ENCODE assay signal across 1 cellular context in the genomic region with DNA sequence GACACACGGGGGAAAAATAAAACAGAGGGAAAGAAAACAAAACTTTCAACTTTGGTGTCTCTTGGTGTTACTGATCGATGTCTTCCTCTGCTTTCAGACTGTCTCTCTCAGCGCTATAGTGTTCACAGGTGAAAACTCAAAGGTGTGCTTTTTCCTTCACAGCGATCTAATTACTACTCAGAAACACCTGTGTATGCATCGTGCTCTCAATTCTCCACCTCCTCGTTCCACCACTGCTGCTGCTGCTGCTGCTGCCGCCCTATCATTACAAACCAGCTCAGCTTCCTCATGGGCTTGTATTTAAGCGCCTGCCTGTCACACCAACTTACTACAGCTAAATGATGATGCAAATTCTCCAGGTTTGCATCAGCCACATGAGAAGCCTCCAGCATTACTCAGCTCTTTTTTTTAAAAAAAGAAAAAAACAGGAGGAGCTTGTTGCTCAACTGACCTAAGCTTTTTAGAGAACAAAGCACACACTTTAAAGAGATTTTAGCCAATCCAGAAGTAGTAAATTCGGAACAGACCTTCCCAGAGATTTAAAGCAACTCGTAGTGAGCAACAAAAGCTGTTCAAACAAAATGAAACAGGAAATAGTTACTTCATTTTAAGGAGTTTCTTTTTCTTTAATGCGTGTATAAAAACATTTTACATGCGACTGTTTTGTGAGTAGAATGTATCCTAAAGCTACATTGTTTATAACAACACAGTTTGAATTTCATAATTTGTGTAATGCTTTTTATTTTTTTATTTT.
TF ChIP-seq lines count a peak whose summit lies in the region.

A gene (minus strand): TSS at position 274 of the 754 bp plus-strand sequence. CDS start 280 bp downstream, outside the sequence.

TF ChIP-seq in K562, 482 proteins besides CTCF, POLR2A, EP300 and RAD21 (continued from another document and continues in another):
- TF ChIP-seq, protein P1, sequence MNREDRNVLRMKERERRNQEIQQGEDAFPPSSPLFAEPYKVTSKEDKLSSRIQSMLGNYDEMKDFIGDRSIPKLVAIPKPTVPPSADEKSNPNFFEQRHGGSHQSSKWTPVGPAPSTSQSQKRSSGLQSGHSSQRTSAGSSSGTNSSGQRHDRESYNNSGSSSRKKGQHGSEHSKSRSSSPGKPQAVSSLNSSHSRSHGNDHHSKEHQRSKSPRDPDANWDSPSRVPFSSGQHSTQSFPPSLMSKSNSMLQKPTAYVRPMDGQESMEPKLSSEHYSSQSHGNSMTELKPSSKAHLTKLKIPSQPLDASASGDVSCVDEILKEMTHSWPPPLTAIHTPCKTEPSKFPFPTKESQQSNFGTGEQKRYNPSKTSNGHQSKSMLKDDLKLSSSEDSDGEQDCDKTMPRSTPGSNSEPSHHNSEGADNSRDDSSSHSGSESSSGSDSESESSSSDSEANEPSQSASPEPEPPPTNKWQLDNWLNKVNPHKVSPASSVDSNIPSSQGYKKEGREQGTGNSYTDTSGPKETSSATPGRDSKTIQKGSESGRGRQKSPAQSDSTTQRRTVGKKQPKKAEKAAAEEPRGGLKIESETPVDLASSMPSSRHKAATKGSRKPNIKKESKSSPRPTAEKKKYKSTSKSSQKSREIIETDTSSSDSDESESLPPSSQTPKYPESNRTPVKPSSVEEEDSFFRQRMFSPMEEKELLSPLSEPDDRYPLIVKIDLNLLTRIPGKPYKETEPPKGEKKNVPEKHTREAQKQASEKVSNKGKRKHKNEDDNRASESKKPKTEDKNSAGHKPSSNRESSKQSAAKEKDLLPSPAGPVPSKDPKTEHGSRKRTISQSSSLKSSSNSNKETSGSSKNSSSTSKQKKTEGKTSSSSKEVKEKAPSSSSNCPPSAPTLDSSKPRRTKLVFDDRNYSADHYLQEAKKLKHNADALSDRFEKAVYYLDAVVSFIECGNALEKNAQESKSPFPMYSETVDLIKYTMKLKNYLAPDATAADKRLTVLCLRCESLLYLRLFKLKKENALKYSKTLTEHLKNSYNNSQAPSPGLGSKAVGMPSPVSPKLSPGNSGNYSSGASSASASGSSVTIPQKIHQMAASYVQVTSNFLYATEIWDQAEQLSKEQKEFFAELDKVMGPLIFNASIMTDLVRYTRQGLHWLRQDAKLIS (CRISPR knock-in tag; IDR thresholded peaks at IDR 0.05) = peak; percentile 95
- TF ChIP-seq ATF1 (CRISPR knock-in tag; IDR thresholded peaks at IDR 0.05) = no peak
- TF ChIP-seq ATF1 (tag; IDR thresholded peaks at IDR 0.05) = peak; percentile 76
- TF ChIP-seq, protein P2, sequence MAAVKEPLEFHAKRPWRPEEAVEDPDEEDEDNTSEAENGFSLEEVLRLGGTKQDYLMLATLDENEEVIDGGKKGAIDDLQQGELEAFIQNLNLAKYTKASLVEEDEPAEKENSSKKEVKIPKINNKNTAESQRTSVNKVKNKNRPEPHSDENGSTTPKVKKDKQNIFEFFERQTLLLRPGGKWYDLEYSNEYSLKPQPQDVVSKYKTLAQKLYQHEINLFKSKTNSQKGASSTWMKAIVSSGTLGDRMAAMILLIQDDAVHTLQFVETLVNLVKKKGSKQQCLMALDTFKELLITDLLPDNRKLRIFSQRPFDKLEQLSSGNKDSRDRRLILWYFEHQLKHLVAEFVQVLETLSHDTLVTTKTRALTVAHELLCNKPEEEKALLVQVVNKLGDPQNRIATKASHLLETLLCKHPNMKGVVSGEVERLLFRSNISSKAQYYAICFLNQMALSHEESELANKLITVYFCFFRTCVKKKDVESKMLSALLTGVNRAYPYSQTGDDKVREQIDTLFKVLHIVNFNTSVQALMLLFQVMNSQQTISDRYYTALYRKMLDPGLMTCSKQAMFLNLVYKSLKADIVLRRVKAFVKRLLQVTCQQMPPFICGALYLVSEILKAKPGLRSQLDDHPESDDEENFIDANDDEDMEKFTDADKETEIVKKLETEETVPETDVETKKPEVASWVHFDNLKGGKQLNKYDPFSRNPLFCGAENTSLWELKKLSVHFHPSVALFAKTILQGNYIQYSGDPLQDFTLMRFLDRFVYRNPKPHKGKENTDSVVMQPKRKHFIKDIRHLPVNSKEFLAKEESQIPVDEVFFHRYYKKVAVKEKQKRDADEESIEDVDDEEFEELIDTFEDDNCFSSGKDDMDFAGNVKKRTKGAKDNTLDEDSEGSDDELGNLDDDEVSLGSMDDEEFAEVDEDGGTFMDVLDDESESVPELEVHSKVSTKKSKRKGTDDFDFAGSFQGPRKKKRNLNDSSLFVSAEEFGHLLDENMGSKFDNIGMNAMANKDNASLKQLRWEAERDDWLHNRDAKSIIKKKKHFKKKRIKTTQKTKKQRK (IDR thresholded peaks at IDR 0.05; ENCODE audit: borderline replicate concordance, low read depth, low read length) = no peak
- no peak for TF ChIP-seq ZNF23 (CRISPR knock-in tag; IDR thresholded peaks at IDR 0.05)
- no peak for TF ChIP-seq ZNF184 (CRISPR knock-in tag; IDR thresholded peaks at IDR 0.05)
- TF ChIP-seq, protein P3, sequence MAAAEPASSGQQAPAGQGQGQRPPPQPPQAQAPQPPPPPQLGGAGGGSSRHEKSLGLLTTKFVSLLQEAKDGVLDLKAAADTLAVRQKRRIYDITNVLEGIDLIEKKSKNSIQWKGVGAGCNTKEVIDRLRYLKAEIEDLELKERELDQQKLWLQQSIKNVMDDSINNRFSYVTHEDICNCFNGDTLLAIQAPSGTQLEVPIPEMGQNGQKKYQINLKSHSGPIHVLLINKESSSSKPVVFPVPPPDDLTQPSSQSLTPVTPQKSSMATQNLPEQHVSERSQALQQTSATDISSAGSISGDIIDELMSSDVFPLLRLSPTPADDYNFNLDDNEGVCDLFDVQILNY (CRISPR knock-in tag; IDR thresholded peaks at IDR 0.05) = peak; percentile 37; the same call in 1 of the 2 replicates
- no peak for TF ChIP-seq RFX5 (IDR thresholded peaks at IDR 0.05; ENCODE audit: low read depth, low read length)
- peak; percentile 80 for TF ChIP-seq MEIS2 (IDR thresholded peaks at IDR 0.05; ENCODE audit: partially characterized antibody)
- no peak for TF ChIP-seq SRSF1 (IDR thresholded peaks at IDR 0.05; ENCODE audit: low read depth, low read length)
- peak; percentile 1; the same call in 1 of the 2 replicates for TF ChIP-seq ETV1 (tag; conservative IDR thresholded peaks at IDR 0.05; ENCODE audit: low read depth)
- no peak for TF ChIP-seq ZNF347 (CRISPR knock-in tag; IDR thresholded peaks at IDR 0.05; ENCODE audit: low read depth)
- peak; percentile 93 for TF ChIP-seq POLR2AphosphoS5 (IDR thresholded peaks at IDR 0.05; ENCODE audit: control insufficient read depth, insufficient read depth, low read depth, low read length)
- no peak for TF ChIP-seq ZNF239 (CRISPR knock-in tag; IDR thresholded peaks at IDR 0.05)
- no peak for TF ChIP-seq ZNF408 (CRISPR knock-in tag; IDR thresholded peaks at IDR 0.05; ENCODE audit: low read depth)
- TF ChIP-seq, protein P4, sequence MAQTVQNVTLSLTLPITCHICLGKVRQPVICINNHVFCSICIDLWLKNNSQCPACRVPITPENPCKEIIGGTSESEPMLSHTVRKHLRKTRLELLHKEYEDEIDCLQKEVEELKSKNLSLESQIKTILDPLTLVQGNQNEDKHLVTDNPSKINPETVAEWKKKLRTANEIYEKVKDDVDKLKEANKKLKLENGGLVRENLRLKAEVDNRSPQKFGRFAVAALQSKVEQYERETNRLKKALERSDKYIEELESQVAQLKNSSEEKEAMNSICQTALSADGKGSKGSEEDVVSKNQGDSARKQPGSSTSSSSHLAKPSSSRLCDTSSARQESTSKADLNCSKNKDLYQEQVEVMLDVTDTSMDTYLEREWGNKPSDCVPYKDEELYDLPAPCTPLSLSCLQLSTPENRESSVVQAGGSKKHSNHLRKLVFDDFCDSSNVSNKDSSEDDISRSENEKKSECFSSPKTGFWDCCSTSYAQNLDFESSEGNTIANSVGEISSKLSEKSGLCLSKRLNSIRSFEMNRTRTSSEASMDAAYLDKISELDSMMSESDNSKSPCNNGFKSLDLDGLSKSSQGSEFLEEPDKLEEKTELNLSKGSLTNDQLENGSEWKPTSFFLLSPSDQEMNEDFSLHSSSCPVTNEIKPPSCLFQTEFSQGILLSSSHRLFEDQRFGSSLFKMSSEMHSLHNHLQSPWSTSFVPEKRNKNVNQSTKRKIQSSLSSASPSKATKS (CRISPR knock-in tag; IDR thresholded peaks at IDR 0.05) = no peak
- TF ChIP-seq, protein P5, sequence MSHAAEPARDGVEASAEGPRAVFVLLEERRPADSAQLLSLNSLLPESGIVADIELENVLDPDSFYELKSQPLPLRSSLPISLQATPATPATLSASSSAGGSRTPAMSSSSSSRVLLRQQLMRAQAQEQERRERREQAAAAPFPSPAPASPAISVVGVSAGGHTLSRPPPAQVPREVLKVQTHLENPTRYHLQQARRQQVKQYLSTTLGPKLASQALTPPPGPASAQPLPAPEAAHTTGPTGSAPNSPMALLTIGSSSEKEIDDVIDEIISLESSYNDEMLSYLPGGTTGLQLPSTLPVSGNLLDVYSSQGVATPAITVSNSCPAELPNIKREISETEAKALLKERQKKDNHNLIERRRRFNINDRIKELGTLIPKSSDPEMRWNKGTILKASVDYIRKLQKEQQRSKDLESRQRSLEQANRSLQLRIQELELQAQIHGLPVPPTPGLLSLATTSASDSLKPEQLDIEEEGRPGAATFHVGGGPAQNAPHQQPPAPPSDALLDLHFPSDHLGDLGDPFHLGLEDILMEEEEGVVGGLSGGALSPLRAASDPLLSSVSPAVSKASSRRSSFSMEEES (CRISPR knock-in tag; IDR thresholded peaks at IDR 0.05) = no peak
- TF ChIP-seq, protein P6, sequence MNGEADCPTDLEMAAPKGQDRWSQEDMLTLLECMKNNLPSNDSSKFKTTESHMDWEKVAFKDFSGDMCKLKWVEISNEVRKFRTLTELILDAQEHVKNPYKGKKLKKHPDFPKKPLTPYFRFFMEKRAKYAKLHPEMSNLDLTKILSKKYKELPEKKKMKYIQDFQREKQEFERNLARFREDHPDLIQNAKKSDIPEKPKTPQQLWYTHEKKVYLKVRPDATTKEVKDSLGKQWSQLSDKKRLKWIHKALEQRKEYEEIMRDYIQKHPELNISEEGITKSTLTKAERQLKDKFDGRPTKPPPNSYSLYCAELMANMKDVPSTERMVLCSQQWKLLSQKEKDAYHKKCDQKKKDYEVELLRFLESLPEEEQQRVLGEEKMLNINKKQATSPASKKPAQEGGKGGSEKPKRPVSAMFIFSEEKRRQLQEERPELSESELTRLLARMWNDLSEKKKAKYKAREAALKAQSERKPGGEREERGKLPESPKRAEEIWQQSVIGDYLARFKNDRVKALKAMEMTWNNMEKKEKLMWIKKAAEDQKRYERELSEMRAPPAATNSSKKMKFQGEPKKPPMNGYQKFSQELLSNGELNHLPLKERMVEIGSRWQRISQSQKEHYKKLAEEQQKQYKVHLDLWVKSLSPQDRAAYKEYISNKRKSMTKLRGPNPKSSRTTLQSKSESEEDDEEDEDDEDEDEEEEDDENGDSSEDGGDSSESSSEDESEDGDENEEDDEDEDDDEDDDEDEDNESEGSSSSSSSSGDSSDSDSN (IDR thresholded peaks at IDR 0.05; ENCODE audit: borderline replicate concordance in 1 of 2, low read depth in 2 of 2, low read length in 2 of 2) = 0 out of 4 replicates have a peak, but pooled peaks of 1 of the 2 experiments have one; percentile 20
- TF ChIP-seq NFE2L1 (tag; IDR thresholded peaks at IDR 0.05; ENCODE audit: borderline replicate concordance, low read depth) = peak; percentile 71; the same call in 1 of the 2 replicates
- TF ChIP-seq, protein P7, sequence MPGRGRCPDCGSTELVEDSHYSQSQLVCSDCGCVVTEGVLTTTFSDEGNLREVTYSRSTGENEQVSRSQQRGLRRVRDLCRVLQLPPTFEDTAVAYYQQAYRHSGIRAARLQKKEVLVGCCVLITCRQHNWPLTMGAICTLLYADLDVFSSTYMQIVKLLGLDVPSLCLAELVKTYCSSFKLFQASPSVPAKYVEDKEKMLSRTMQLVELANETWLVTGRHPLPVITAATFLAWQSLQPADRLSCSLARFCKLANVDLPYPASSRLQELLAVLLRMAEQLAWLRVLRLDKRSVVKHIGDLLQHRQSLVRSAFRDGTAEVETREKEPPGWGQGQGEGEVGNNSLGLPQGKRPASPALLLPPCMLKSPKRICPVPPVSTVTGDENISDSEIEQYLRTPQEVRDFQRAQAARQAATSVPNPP (IDR thresholded peaks at IDR 0.05; ENCODE audit: borderline replicate concordance, insufficient read depth, insufficient read length) = no peak
- TF ChIP-seq, protein P8, sequence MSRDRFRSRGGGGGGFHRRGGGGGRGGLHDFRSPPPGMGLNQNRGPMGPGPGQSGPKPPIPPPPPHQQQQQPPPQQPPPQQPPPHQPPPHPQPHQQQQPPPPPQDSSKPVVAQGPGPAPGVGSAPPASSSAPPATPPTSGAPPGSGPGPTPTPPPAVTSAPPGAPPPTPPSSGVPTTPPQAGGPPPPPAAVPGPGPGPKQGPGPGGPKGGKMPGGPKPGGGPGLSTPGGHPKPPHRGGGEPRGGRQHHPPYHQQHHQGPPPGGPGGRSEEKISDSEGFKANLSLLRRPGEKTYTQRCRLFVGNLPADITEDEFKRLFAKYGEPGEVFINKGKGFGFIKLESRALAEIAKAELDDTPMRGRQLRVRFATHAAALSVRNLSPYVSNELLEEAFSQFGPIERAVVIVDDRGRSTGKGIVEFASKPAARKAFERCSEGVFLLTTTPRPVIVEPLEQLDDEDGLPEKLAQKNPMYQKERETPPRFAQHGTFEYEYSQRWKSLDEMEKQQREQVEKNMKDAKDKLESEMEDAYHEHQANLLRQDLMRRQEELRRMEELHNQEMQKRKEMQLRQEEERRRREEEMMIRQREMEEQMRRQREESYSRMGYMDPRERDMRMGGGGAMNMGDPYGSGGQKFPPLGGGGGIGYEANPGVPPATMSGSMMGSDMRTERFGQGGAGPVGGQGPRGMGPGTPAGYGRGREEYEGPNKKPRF (IDR thresholded peaks at IDR 0.05; ENCODE audit: low read depth, low read length) = no peak
- 0 out of 2 replicates have a peak, but pooled peaks have one; percentile 27 for TF ChIP-seq DIDO1 (tag; IDR thresholded peaks at IDR 0.05; ENCODE audit: low read depth)
- 0 out of 2 replicates have a peak, but pooled peaks have one; percentile 4 for TF ChIP-seq RAD51 (IDR thresholded peaks at IDR 0.05; ENCODE audit: borderline replicate concordance, low read depth)
- TF ChIP-seq SREBF2 (CRISPR knock-in tag; IDR thresholded peaks at IDR 0.05) = no peak
- TF ChIP-seq, protein P9, sequence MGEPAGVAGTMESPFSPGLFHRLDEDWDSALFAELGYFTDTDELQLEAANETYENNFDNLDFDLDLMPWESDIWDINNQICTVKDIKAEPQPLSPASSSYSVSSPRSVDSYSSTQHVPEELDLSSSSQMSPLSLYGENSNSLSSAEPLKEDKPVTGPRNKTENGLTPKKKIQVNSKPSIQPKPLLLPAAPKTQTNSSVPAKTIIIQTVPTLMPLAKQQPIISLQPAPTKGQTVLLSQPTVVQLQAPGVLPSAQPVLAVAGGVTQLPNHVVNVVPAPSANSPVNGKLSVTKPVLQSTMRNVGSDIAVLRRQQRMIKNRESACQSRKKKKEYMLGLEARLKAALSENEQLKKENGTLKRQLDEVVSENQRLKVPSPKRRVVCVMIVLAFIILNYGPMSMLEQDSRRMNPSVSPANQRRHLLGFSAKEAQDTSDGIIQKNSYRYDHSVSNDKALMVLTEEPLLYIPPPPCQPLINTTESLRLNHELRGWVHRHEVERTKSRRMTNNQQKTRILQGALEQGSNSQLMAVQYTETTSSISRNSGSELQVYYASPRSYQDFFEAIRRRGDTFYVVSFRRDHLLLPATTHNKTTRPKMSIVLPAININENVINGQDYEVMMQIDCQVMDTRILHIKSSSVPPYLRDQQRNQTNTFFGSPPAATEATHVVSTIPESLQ (CRISPR knock-in tag; IDR thresholded peaks at IDR 0.05) = no peak
- TF ChIP-seq, protein P10, sequence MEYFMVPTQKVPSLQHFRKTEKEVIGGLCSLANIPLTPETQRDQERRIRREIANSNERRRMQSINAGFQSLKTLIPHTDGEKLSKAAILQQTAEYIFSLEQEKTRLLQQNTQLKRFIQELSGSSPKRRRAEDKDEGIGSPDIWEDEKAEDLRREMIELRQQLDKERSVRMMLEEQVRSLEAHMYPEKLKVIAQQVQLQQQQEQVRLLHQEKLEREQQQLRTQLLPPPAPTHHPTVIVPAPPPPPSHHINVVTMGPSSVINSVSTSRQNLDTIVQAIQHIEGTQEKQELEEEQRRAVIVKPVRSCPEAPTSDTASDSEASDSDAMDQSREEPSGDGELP (CRISPR knock-in tag; IDR thresholded peaks at IDR 0.05; ENCODE audit: borderline replicate concordance) = peak; percentile 57; the same call in 1 of the 2 replicates
- TF ChIP-seq ZSCAN29 (IDR thresholded peaks at IDR 0.05) = no peak
- peak; percentile 76 for TF ChIP-seq NEUROD1 (IDR thresholded peaks at IDR 0.05; ENCODE audit: borderline replicate concordance, low read depth, low read length, partially characterized antibody)
- TF ChIP-seq TCF3 (CRISPR knock-in tag; IDR thresholded peaks at IDR 0.05) = peak; percentile 27; the same call in 1 of the 2 replicates
